9 cellular contexts compared by ENCODE assay signal in the genomic region with DNA sequence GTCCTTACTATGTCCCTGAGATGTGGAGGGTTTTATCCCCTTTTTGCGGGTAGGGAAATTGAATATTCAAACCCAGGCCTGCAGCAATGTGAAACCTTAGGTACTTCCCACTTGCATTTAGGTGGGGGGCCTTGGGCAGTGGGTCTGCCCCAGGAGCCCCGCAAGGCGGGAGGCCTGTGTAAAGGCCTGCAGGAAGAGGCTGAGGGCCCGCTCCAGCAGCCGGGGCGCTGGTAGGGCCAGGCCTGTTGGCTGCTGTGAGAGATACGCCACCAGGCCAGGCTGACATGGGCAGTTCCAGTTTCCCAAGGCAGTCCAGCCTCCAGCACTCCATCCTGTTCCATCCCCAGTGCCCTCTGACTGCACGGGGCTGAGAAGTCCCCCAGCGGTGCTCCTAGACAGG.
"Had no signal": no experiment of that assay in that cellular context is flagged by ENCODE, and none has a peak within 500 bp of the region (broad histone marks: within the 10 kb centered on the region; RNA-seq: fewer than 3 reads in every experiment).

No MANE protein-coding gene starts in this region.

- H3K4me1 ChIP-seq: HAP-1 had no signal

- DNase-seq: GM23248, GOT3, HFFc6, KBM-7 had no signal

- H3K27ac ChIP-seq: GM23248, KMS-11 had no signal

- H3K36me3 ChIP-seq: HAP-1 had no signal

- ATAC-seq: HCT116 had no signal

- H3K9ac ChIP-seq: GM23248, KMS-11 had no signal

- H3K4me3 ChIP-seq: GM23248, HAP-1 had no signal

- FAIRE-seq: H54, HTR-8/SVneo had no signal

- H3K9me3 ChIP-seq: HAP-1 had no signal
